Comparison of ENCODE assay signal across 20 cellular contexts in genomic region chr7:119620769-119621168, GRCh38.
"Had no signal": no experiment of that assay in that cellular context is flagged by ENCODE, and none has a peak within 500 bp of the region (broad histone marks: within the 10 kb centered on the region; RNA-seq: fewer than 3 reads in every experiment).

No MANE protein-coding gene starts in this region.

- H3K27me3 Mint-ChIP-seq: effector memory CD8-positive, alpha-beta T cell; naive B cell; natural killer cell treated with Interleukin-12 subunit alpha and Interleukin-12 subunit beta and Interleukin-15 and Interleukin-18, amount 100 ng/mL, for 72 hours; stimulated activated memory B cell treated with anti-CD40 and anti-IgM and Interleukin-4, amounts not matched to agents 10 μg/mL and 1 μg/mL and 100 μg/mL, for 72 hours had no signal

- ATAC-seq: effector memory CD8-positive, alpha-beta T cell; left ventricle myocardium superior; lower lobe of right lung; natural killer cell treated with Interleukin-12 subunit alpha and Interleukin-12 subunit beta and Interleukin-15 and Interleukin-18, amount 100 ng/mL, for 72 hours; psoas muscle; right cardiac atrium; stimulated activated memory B cell treated with anti-CD40 and anti-IgM and Interleukin-4, amounts not matched to agents 10 μg/mL and 1 μg/mL and 100 μg/mL, for 72 hours; stimulated activated naive CD8-positive, alpha-beta T cell treated with anti-CD3 and anti-CD28 coated beads, Interleukin-15, Interleukin-2, amounts not matched to agents 100 U/mL and 50 U/mL, for 24 hours had no signal

- DNase-seq: cortex of kidney; effector memory CD8-positive, alpha-beta T cell; hypothalamus; left ventricle myocardium superior; lower lobe of right lung; naive B cell; nucleus accumbens; psoas muscle; right cardiac atrium; sigmoid colon; stimulated activated CD4-positive, alpha-beta T cell treated with anti-CD3 and anti-CD28 coated beads, Interleukin-2, amount 100 ng/mL, for 24 hours; stimulated activated CD4-positive, alpha-beta T cell treated with anti-CD3 and anti-CD28 coated beads, Interleukin-4, amount 100 ng/mL, for 4 hours; stimulated activated naive CD8-positive, alpha-beta T cell treated with anti-CD3 and anti-CD28 coated beads, Interleukin-15, Interleukin-2, amounts not matched to agents 100 U/mL and 50 U/mL, for 24 hours; substantia nigra; testis; tibial artery had no signal

- H3K36me3 Mint-ChIP-seq: naive B cell; stimulated activated memory B cell treated with anti-CD40 and anti-IgM and Interleukin-4, amounts not matched to agents 10 μg/mL and 1 μg/mL and 100 μg/mL, for 72 hours; type B pancreatic cell had no signal

- H3K27ac Mint-ChIP-seq: effector memory CD8-positive, alpha-beta T cell; naive B cell; natural killer cell treated with Interleukin-12 subunit alpha and Interleukin-12 subunit beta and Interleukin-15 and Interleukin-18, amount 100 ng/mL, for 72 hours; stimulated activated memory B cell treated with anti-CD40 and anti-IgM and Interleukin-4, amounts not matched to agents 10 μg/mL and 1 μg/mL and 100 μg/mL, for 72 hours; type B pancreatic cell had no signal

- H3K9me3 ChIP-seq: lower lobe of right lung, psoas muscle, sigmoid colon, testis, tibial artery had no signal

- H3K9me3 Mint-ChIP-seq: neural crest cell, type B pancreatic cell had no signal

- H3K36me3 ChIP-seq: lower lobe of right lung, sigmoid colon, tibial artery had no signal

- H3K27me3 ChIP-seq: sigmoid colon, testis, tibial artery had no signal

- H3K27ac ChIP-seq: lower lobe of right lung, psoas muscle, sigmoid colon, testis, tibial artery had no signal

- H3K4me3 ChIP-seq: lower lobe of right lung, psoas muscle, sigmoid colon, testis, tibial artery had no signal

- H3K4me1 ChIP-seq: lower lobe of right lung, psoas muscle, sigmoid colon, testis, tibial artery had no signal

- H3K4me1 Mint-ChIP-seq: naive B cell; stimulated activated memory B cell treated with anti-CD40 and anti-IgM and Interleukin-4, amounts not matched to agents 10 μg/mL and 1 μg/mL and 100 μg/mL, for 72 hours had no signal

- H3K4me3 Mint-ChIP-seq: effector memory CD8-positive, alpha-beta T cell; naive B cell; natural killer cell treated with Interleukin-12 subunit alpha and Interleukin-12 subunit beta and Interleukin-15 and Interleukin-18, amount 100 ng/mL, for 72 hours; neural crest cell; stimulated activated memory B cell treated with anti-CD40 and anti-IgM and Interleukin-4, amounts not matched to agents 10 μg/mL and 1 μg/mL and 100 μg/mL, for 72 hours; type B pancreatic cell had no signal
